ENCODE assay signal across 15 cellular contexts in genomic region chr7:37684927-37685326, GRCh38. TPM values are rescaled to one million over a fixed set of nuclear protein-coding genes. Genes with fewer than 3 reads are reported as not detected.
"Had no signal": no experiment of that assay in that cellular context is flagged by ENCODE, and none has a peak within 500 bp of the region (broad histone marks: within the 10 kb centered on the region; RNA-seq: fewer than 3 reads in every experiment).

No MANE protein-coding gene starts in this region.

- H3K4me3 ChIP-seq: suprapubic skin had no signal

- DNase-seq: activated effector memory CD4-positive, alpha-beta T cell treated with Interleukin-2 at 50 U/mL for 16 hours; hippocampal formation; midbrain; naive B cell; occipital lobe; sigmoid colon; stimulated activated CD4-positive, alpha-beta T cell treated with anti-CD3 and anti-CD28 coated beads, Interleukin-12 subunit alpha, Interleukin-12 subunit beta, amount 100 ng/mL, for 4 hours; stimulated activated naive CD8-positive, alpha-beta T cell treated with anti-CD3 and anti-CD28 coated beads, Interleukin-15, Interleukin-2, amounts not matched to agents 100 U/mL and 50 U/mL, for 24 hours; T-helper 17 cell had no signal

- H3K27me3 ChIP-seq: sigmoid colon, suprapubic skin had no signal

- FAIRE-seq: TTC549 had no signal

- H3K36me3 ChIP-seq: sigmoid colon, suprapubic skin had no signal

- ATAC-seq: stimulated activated naive CD8-positive, alpha-beta T cell treated with anti-CD3 and anti-CD28 coated beads, Interleukin-15, Interleukin-2, amounts not matched to agents 100 U/mL and 50 U/mL, for 24 hours; T-helper 17 cell had no signal

- H3K4me3 Mint-ChIP-seq: activated naive CD8-positive, alpha-beta T cell; naive B cell; T-helper 17 cell had no signal

- H3K4me1 ChIP-seq: sigmoid colon, suprapubic skin had no signal

- H3K9me3 ChIP-seq: sigmoid colon, suprapubic skin had no signal

- H3K27ac Mint-ChIP-seq: activated naive CD8-positive, alpha-beta T cell; naive B cell; T-helper 17 cell had no signal

- H3K27ac ChIP-seq: sigmoid colon, suprapubic skin had no signal

- H3K36me3 Mint-ChIP-seq: activated naive CD8-positive, alpha-beta T cell; naive B cell had no signal

RNA-seq across cellular contexts. Expression of gene GPR141, which starts 1.4 kb away (rescaled TPM):
- total RNA-seq: cerebellum, glomerular endothelial cell, occipital lobe, pulmonary artery endothelial cell had no signal
